Comparison of ENCODE assay signal across 8 cellular contexts in the genomic region with DNA sequence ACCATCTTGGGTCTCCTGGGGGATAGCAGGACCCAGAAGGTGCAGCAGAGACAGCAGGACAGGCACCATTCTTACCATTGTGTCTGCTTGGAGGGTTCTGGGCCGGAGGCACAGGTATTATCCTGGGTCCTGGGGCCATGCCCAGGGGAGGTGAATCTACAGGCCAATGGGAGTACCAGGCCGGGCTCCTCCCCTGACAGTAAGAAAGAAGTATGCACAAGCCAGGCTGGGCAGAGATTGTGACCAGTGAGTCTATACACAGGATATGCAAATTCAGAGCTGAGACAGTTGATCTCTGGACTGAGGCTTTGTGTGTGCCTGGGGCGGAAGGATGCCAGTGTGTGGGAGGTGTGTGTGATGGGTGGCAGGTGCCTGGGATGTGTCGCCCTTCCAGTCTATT. TPM values are rescaled to one million over a fixed set of nuclear protein-coding genes. Genes with fewer than 3 reads are reported as not detected.
DNase-seq lines count a peak whose midpoint lies in the region; ATAC-seq and TF ChIP-seq lines count a peak whose summit lies in the region.
"Not testable (repeated sequence)": the region's sequence is repeated elsewhere in the genome, so short reads cannot be mapped to it uniquely, and the experiment has no call there.

No MANE protein-coding gene starts in this region.

- H3K27ac Mint-ChIP-seq in CD4-positive, alpha-beta T cell; activated CD4-positive, alpha-beta T cell treated with anti-CD3 and anti-CD28 coated beads for 36 hours: not testable (repeated sequence)
- H3K27ac Mint-ChIP-seq in neural crest cell (ENCODE audit: unreplicated experiment): peak overlapping the region; percentile 43

- not testable (repeated sequence) for H3K9me3 Mint-ChIP-seq in CD4-positive, alpha-beta T cell; activated CD4-positive, alpha-beta T cell treated with anti-CD3 and anti-CD28 coated beads for 36 hours (ENCODE audit: low read depth); neural crest cell

- POLR2A ChIA-PET in CD4-positive, alpha-beta T cell (lab: Charles Lee); activated CD4-positive, alpha-beta T cell treated with anti-CD3 and anti-CD28 coated beads for 36 hours (lab: Charles Lee): not testable (repeated sequence)

- H3K9me3 ChIP-seq in CD4-positive, alpha-beta T cell (ENCODE audit: control insufficient read depth, low read length): not testable (repeated sequence)

- not testable (repeated sequence) for H3K36me3 Mint-ChIP-seq in CD4-positive, alpha-beta T cell (ENCODE audit: low read depth); activated CD4-positive, alpha-beta T cell treated with anti-CD3 and anti-CD28 coated beads for 36 hours (ENCODE audit: low read depth); neural crest cell (ENCODE audit: low read depth)

- not testable (repeated sequence) for H3K27ac ChIP-seq in CD4-positive, alpha-beta T cell (ENCODE audit: low read depth, low read length)

- CTCF ChIA-PET in CD4-positive, alpha-beta T cell (lab: Charles Lee): interaction anchor here (1.0 to 1.2 kb wide), 4 partner anchors 10 to 212 kb away, joined by 3 read pairs; a partner anchor contains a TSS
- CTCF ChIA-PET in activated CD4-positive, alpha-beta T cell treated with anti-CD3 and anti-CD28 coated beads for 36 hours (lab: Charles Lee): interaction anchor here (0.7 to 1.9 kb wide), 8 partner anchors 9 to 146 kb away, joined by 3 to 11 read pairs (median 5); a partner anchor contains a TSS

- H3K27me3 Mint-ChIP-seq in CD4-positive, alpha-beta T cell: peaks cover 42% of the 10 kb centered on the region
- H3K27me3 Mint-ChIP-seq in activated CD4-positive, alpha-beta T cell treated with anti-CD3 and anti-CD28 coated beads for 36 hours: peaks cover 19% of the 10 kb centered on the region
- peaks cover 61% of the 10 kb centered on the region for H3K27me3 Mint-ChIP-seq in neural crest cell (ENCODE audit: low read depth)

- not testable (repeated sequence) for H3K4me1 Mint-ChIP-seq in CD4-positive, alpha-beta T cell (ENCODE audit: low read depth); activated CD4-positive, alpha-beta T cell treated with anti-CD3 and anti-CD28 coated beads for 36 hours; neural crest cell

- not testable (repeated sequence) for DNase-seq in CD4-positive, alpha-beta T cell; neural crest cell (ENCODE audit: low read depth, low spot score)
- DNase-seq in M059J (ENCODE audit: low read depth): peak; percentile 18
- DNase-seq in activated CD4-positive, alpha-beta T cell treated with anti-CD3 and anti-CD28 coated beads for 36 hours: peak; percentile 55

- ATAC-seq in CD4-positive, alpha-beta T cell (ENCODE audit: poor library complexity): peak; percentile 70
- peak; percentile 62 for ATAC-seq in GM19023 (IDR thresholded peaks at IDR 0.05; ENCODE audit: unreplicated experiment)
- ATAC-seq in GM21723 (IDR thresholded peaks at IDR 0.05; ENCODE audit: unreplicated experiment): peak; percentile 81
- peak; percentile 72 for ATAC-seq in HG03196 (IDR thresholded peaks at IDR 0.05; ENCODE audit: unreplicated experiment)
- peak; percentile 95 for ATAC-seq in activated CD4-positive, alpha-beta T cell treated with anti-CD3 and anti-CD28 coated beads for 36 hours
- ATAC-seq in esophagus mucosa: peak; percentile 40

- intact Hi-C loops in CD4-positive, alpha-beta T cell (cut with DNase I, micrococcal nuclease): loop anchor here in 1 of 2 experiments (5.0 to 10.0 kb wide), 3 partner anchors 155 to 1307 kb away; a partner anchor contains a TSS
- intact Hi-C loops in activated CD4-positive, alpha-beta T cell treated with anti-CD3 and anti-CD28 coated beads for 36 hours (cut with DNase I, micrococcal nuclease): loop anchor here in 1 of 2 experiments (10.0 kb wide), 1 partner anchor 75 kb away; a partner anchor contains a TSS

- not testable (repeated sequence) for H3K4me3 Mint-ChIP-seq in CD4-positive, alpha-beta T cell; activated CD4-positive, alpha-beta T cell treated with anti-CD3 and anti-CD28 coated beads for 36 hours; neural crest cell

- H3K27me3 ChIP-seq in CD4-positive, alpha-beta T cell (ENCODE audit: control insufficient read depth, insufficient read depth, low read length): peaks cover 24% of the 10 kb centered on the region

- TF ChIP-seq CTCF in CD4-positive, alpha-beta T cell (IDR thresholded peaks at IDR 0.05); neural crest cell (conservative IDR thresholded peaks at IDR 0.05): not testable (repeated sequence)

RNA-seq across cellular contexts. Expression of a gene that starts 31.9 kb away (rescaled TPM):
- total RNA-seq in CD4-positive, alpha-beta T cell: 1 to 10 TPM; 2.7 to 3.3 TPM
- 39.2 and 45.7 TPM in 2 replicates for total RNA-seq in M059J (2014; rRNA removed; shearing (Covaris generic))
- 1 to 10 TPM; 6.0 to 6.7 TPM for total RNA-seq in activated CD4-positive, alpha-beta T cell treated with anti-CD3 and anti-CD28 coated beads for 36 hours
- total RNA-seq in esophagus mucosa: 10.4 TPM
- total RNA-seq in neural crest cell: 48.0 and 54.3 TPM in 2 replicates

RNA-seq across cellular contexts. Expression of a gene that starts 44.8 kb away (rescaled TPM):
- 10 to 100 TPM; 81.2 to 82.3 TPM for total RNA-seq in CD4-positive, alpha-beta T cell
- total RNA-seq in M059J (2014; rRNA removed; shearing (Covaris generic)): 106 and 146 TPM in 2 replicates
- total RNA-seq in activated CD4-positive, alpha-beta T cell treated with anti-CD3 and anti-CD28 coated beads for 36 hours: 10 to 100 TPM; 70.5 to 92.6 TPM
- total RNA-seq in esophagus mucosa (143 TPM), neural crest cell (104 and 106 TPM in 2 replicates)

RNA-seq across cellular contexts. Expression of a gene that starts 52.1 kb away (rescaled TPM):
- total RNA-seq in CD4-positive, alpha-beta T cell: 10 to 100 TPM; 12.6 to 15.2 TPM
- 1.7 and 3.2 TPM in 2 replicates for total RNA-seq in M059J (2014; rRNA removed; shearing (Covaris generic))
- 10 to 100 TPM; 16.4 to 17.2 TPM for total RNA-seq in activated CD4-positive, alpha-beta T cell treated with anti-CD3 and anti-CD28 coated beads for 36 hours
- 2.9 TPM for total RNA-seq in esophagus mucosa
- 9.1 and 10.4 TPM in 2 replicates for total RNA-seq in neural crest cell

Comparison
In these comparisons a context has a peak if more than half of its experiments do, and no peak if none do; other contexts are left out.
1. ATAC-seq: peak in every context shown above with its lines; median percentile 95 in activated CD4-positive, alpha-beta T cell treated with anti-CD3 and anti-CD28 coated beads for 36 hours; 81 in GM21723; 72 in HG03196; 70 in CD4-positive, alpha-beta T cell; 62 in GM19023; 40 in esophagus mucosa.